Comparison of ENCODE assay signal across 10 cellular contexts in genomic region chr5:6733411-6734242, GRCh38. TPM values are rescaled to one million over a fixed set of nuclear protein-coding genes. Genes with fewer than 3 reads are reported as not detected.
DNase-seq lines count a peak whose midpoint lies in the region; ATAC-seq, FAIRE-seq and TF ChIP-seq lines count a peak whose summit lies in the region.
"Had no signal": no experiment of that assay in that cellular context is flagged by ENCODE, and none has a peak within 500 bp of the region (broad histone marks: within the 10 kb centered on the region; RNA-seq: fewer than 3 reads in every experiment).

No MANE protein-coding gene starts in this region.

- TF ChIP-seq CTCF in A549 (IDR thresholded peaks at IDR 0.05) (no peak), MCF 10A (IDR thresholded peaks at IDR 0.05; ENCODE audit: unreplicated experiment) (no peak), GM20000 (IDR thresholded peaks at IDR 0.05; ENCODE audit: extremely low read depth, missing control alignments) (no peak)

- 93% methylated on average over 20 of the region's 21 CpGs for WGBS in A549 (ENCODE audit: missing lambda C conversion rate)
- 79 to 83% methylated on average over 19 to 21 of the region's 21 CpGs for WGBS in GM23248 (ENCODE audit: low coverage in 1 of 2, low lambda C conversion rate in 2 of 2, missing lambda C conversion rate in 2 of 2), 2 experiments
- WGBS in mesendoderm (ENCODE audit: extremely low coverage, insufficient coverage, low lambda C conversion rate), result 100% methylated on average over 1 of the region's 21 CpGs

- peak overlapping the region; percentile 84 for H3K9ac ChIP-seq in GM23248
- H3K9ac ChIP-seq in mesendoderm (ENCODE audit: low read length), result no peak overlapping the region

- H3K4me1 Mint-ChIP-seq in MCF 10A (ENCODE audit: insufficient read depth, unreplicated experiment), result peaks cover 31% of the 10 kb centered on the region

- H3K79me2 ChIP-seq in GM23248 (ENCODE audit: insufficient read depth) (peaks cover 94% of the 10 kb centered on the region), mesendoderm (ENCODE audit: control insufficient read depth, insufficient read depth, low read length) (peaks cover 61% of the 10 kb centered on the region)

- ATAC-seq in A549, result no peak

- DNase-seq in A549 (ENCODE audit: low read depth in 1 of 2, low spot score in 1 of 2), result no peak
- DNase-seq in GM23248, result peak; percentile 76
- DNase-seq in MCF 10A (ENCODE audit: unreplicated experiment), result no peak
- DNase-seq in mesendoderm, result no peak
- DNase-seq in NCI-H187 treated with DMSO at 0.1 percent for 48 hours (lab: John Stamatoyannopoulos, UW), result no peak
- no peak for DNase-seq in GM20000 (ENCODE audit: low spot score)
- no peak for DNase-seq in NCI-H510A treated with DMSO at 0.1 percent for 48 hours (lab: John Stamatoyannopoulos, UW)
- DNase-seq in putamen (ENCODE audit: low spot score), result no peak
- DNase-seq: stimulated activated CD4-positive, alpha-beta T cell treated with anti-CD3 and anti-CD28 coated beads, Interleukin-4, amount 100 ng/mL, for 24 hours had no signal

- no peaks in the 10 kb centered on the region for H3K9me3 ChIP-seq in A549
- H3K9me3 ChIP-seq in GM23248 (ENCODE audit: low read depth), result no peaks in the 10 kb centered on the region

- H3K4me2 ChIP-seq in A549 (no peak overlapping the region), GM23248 (ENCODE audit: unreplicated experiment) (peak overlapping the region; percentile 94), mesendoderm (ENCODE audit: low read length) (no peak overlapping the region)

- no peak for TF ChIP-seq POLR2A in A549 (IDR thresholded peaks at IDR 0.05; ENCODE audit: low read length)

- peaks cover 39% of the 10 kb centered on the region for H3K4me1 ChIP-seq in A549
- peaks cover 40% of the 10 kb centered on the region for H3K4me1 ChIP-seq in GM23248 (ENCODE audit: insufficient read depth)
- H3K4me1 ChIP-seq in mesendoderm (ENCODE audit: control insufficient read depth, low read depth, low read length), result no peaks in the 10 kb centered on the region

- intact Hi-C loops in MCF 10A (cut with micrococcal nuclease), result loop anchor here (5.0 kb wide), 1 partner anchor 101 kb away; the partner anchor contains the start of genes NSUN2 and SRD5A1

- H3K27ac ChIP-seq in A549 (0 out of 6 replicates have a peak overlapping the region, but pooled peaks of 1 of the 2 experiments have one; percentile 20), GM23248 (peak overlapping the region; percentile 99), mesendoderm (ENCODE audit: low read depth, low read length) (no peak overlapping the region)

- POLR2A ChIA-PET in A549 (lab: Yijun Ruan, JAX), result interaction anchor here (0.5 to 0.6 kb wide), 2 partner anchors 21 to 345 kb away, joined by 3 to 10 read pairs; partner anchors contain the start of gene TENT4A
- POLR2A ChIA-PET in MCF 10A (lab: Yijun Ruan, JAX), result interaction anchor here (0.7 to 2.8 kb wide), 9 partner anchors 11 to 116 kb away, joined by 3 to 14 read pairs (median 4); partner anchors contain the start of genes NSUN2 and SRD5A1

- no peaks in the 10 kb centered on the region; the same call in 1 of the 2 replicates for H4K20me1 ChIP-seq in GM23248 (ENCODE audit: insufficient read depth)

- no peaks in the 10 kb centered on the region for H3K9me2 ChIP-seq in GM23248 (ENCODE audit: insufficient read depth)

- TF ChIP-seq EP300 in A549 (IDR thresholded peaks at IDR 0.05), result no peak

- in situ Hi-C loops in GM23248 (cut with MboI), result loop anchor here (25.0 kb wide), 1 partner anchor 96 kb away; the partner anchor contains the start of genes NSUN2 and SRD5A1

- no peaks in the 10 kb centered on the region for H3K27me3 Mint-ChIP-seq in MCF 10A (ENCODE audit: insufficient read depth, unreplicated experiment)
- H3K27me3 Mint-ChIP-seq: memory B cell had no signal

- FAIRE-seq in A549 (lab: Jason Lieb, UNC), result no peak

- peak overlapping the region; percentile 12 for H3K56ac ChIP-seq in mesendoderm (ENCODE audit: low read length)

- TF ChIP-seq RAD21 in A549 (conservative IDR thresholded peaks at IDR 0.05 in 1 of 2, IDR thresholded peaks at IDR 0.05 in 1 of 2), result no peak

- H3K27ac Mint-ChIP-seq in MCF 10A (ENCODE audit: low read depth, unreplicated experiment), result peak overlapping the region; percentile 74

- no peak overlapping the region for H2BK15ac ChIP-seq in mesendoderm (replicated peaks; ENCODE audit: low read depth)

- H2BK120ac ChIP-seq in mesendoderm (ENCODE audit: low read depth, low read length), result no peak overlapping the region

- H3K9me3 Mint-ChIP-seq in MCF 10A (ENCODE audit: unreplicated experiment), result no peaks in the 10 kb centered on the region
- H3K9me3 Mint-ChIP-seq: memory B cell had no signal

- H3F3A ChIP-seq in GM23248 (ENCODE audit: insufficient read depth), result peaks cover 32% of the 10 kb centered on the region

- H2BK5ac ChIP-seq in mesendoderm (ENCODE audit: low read length), result no peak overlapping the region

- H3K4me3 ChIP-seq in A549 (no peak overlapping the region), GM23248 (peak overlapping the region; percentile 67), mesendoderm (ENCODE audit: low read length) (no peak overlapping the region)

- H2AFZ ChIP-seq in GM23248, result peak overlapping the region; percentile 67; the same call in 1 of the 2 replicates

- H3K4ac ChIP-seq in mesendoderm (ENCODE audit: low read depth, low read length), result no peak overlapping the region

- peaks cover 33% of the 10 kb centered on the region for H3K79me1 ChIP-seq in mesendoderm (ENCODE audit: low read length)

- H2AK5ac ChIP-seq in mesendoderm (ENCODE audit: low read length), result no peak overlapping the region

- peak overlapping the region; percentile 50 for H3K4me3 Mint-ChIP-seq in MCF 10A (ENCODE audit: unreplicated experiment)
- H3K4me3 Mint-ChIP-seq: memory B cell had no signal

- H3K36me3 ChIP-seq in GM23248 (ENCODE audit: low read depth) (0 out of 2 replicates have a peak, but pooled peaks cover 6% of the 10 kb centered on the region), mesendoderm (ENCODE audit: control insufficient read depth, insufficient read depth, low read length) (no peaks in the 10 kb centered on the region)

- H3K27me3 ChIP-seq in GM23248 (replicated peaks; ENCODE audit: insufficient read depth), result no peaks in the 10 kb centered on the region
- no peaks in the 10 kb centered on the region for H3K27me3 ChIP-seq in mesendoderm (ENCODE audit: insufficient read depth, low read length, poor library complexity)

- H3K18ac ChIP-seq in mesendoderm (ENCODE audit: low read length), result no peak overlapping the region

- peak overlapping the region; percentile 39 for H3K23ac ChIP-seq in mesendoderm (ENCODE audit: low read length)

- CTCF ChIA-PET in A549 (lab: Yijun Ruan, JAX) (interaction anchor here (2.2 kb wide), 1 partner anchor 11 kb away, joined by 8 read pairs; no protein-coding TSS in a partner anchor), MCF 10A (lab: Yijun Ruan, JAX) (interaction anchor here (1.3 to 2.3 kb wide), 3 partner anchors 11 to 32 kb away, joined by 3 to 15 read pairs (median 6); no protein-coding TSS in a partner anchor)

- H4K5ac ChIP-seq in mesendoderm (ENCODE audit: low read length), result no peak overlapping the region

- no peak overlapping the region for H4K8ac ChIP-seq in mesendoderm (ENCODE audit: low read depth, low read length)

- BruUV-seq in MCF 10A (replicated peaks; lab: Mats Ljungman, UMichigan), result no TSS peak

- peaks cover 19% of the 10 kb centered on the region for H3K36me3 Mint-ChIP-seq in MCF 10A (ENCODE audit: insufficient read depth, unreplicated experiment)

TF ChIP-seq in A549, 52 proteins besides CTCF, POLR2A, EP300 and RAD21:
- no peak for TF ChIP-seq POLR2AphosphoS2 (conservative IDR thresholded peaks at IDR 0.05; ENCODE audit: low read length)
- peak; percentile 49 for TF ChIP-seq MAFK (IDR thresholded peaks at IDR 0.05; ENCODE audit: partially characterized antibody)

RNA-seq across cellular contexts. Expression of gene TENT4A, which starts 20.4 kb away (rescaled TPM):
- polyA plus RNA-seq in A549 (2011; rRNA removed) (7.2 and 11.8 TPM in 2 replicates), A549 (2017; fragmentation: RNase III; extraction: RNeasy Plus Mini Kit Qiagen cat#74134 plus additional on column Dnase treatment) (15.2 to 18.8 TPM (median 16.4 TPM) in 3 replicates), GM23248 (2016; fragmentation: Nextera tagmentation; extraction: Ambion mirVana) (2.0 and 3.0 TPM in 2 replicates)
- 7.1 and 10.0 TPM in 2 replicates for polyA plus RNA-seq in A549 (2012; cell fraction: cytosol; rRNA removed)
- polyA plus RNA-seq in A549 (2012; cell fraction: nucleus; rRNA removed), result 56.3 and 66.3 TPM in 2 replicates
- polyA minus RNA-seq in A549 (2011; rRNA and poly(A)+ RNA removed), result 16.8 and 17.7 TPM in 2 replicates
- 6.7 and 17.6 TPM in 2 replicates for total RNA-seq in GM23248 (2014; rRNA removed; shearing (Covaris generic))
- total RNA-seq in MCF 10A (2022), result 25.6 and 27.6 TPM in 2 replicates
- polyA plus RNA-seq in mesendoderm (2013, experiment 1 of 2), result 17.2 TPM
- polyA plus RNA-seq in mesendoderm (2013, experiment 2 of 2), result 17.1 TPM
